Comparison of ENCODE assay signal across 8 cellular contexts in the genomic region with DNA sequence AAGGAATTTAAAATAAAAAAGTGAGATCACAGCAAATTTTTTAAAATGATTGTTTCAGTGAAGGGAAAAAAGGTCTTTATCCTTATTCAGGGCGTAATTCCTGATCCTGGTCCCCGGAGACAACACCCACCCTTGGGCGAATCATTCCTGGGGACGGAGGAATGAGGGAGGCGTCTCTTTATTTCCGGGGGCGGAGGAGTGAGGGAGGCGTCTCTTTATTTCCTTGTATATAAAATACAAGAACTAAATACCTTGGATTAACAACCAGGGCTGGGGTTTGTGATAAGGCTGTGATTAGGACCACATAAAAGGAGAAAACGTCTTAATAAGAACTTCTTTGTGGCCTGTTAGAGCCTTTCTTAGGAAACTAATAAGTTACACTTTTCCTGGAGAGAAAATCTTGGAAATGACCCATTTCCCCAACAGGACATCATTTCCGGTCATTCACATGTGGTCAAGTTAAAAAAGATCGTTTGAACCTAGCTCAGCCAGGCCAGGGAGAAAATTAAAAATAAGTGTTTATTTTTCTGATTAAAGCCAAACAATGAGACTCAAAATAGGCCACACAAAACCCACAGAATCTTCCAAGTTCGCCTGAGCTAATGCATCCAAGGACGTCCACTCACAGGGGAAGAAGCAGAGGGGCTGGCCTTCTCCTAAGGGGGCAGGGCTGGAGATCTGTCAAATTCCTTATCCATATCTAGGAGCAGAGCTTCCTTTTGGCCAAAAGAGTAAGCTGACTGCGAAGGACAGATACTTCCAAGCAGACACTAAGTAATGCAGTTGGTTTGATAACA.
DNase-seq lines count a peak whose midpoint lies in the region; ATAC-seq, FAIRE-seq and TF ChIP-seq lines count a peak whose summit lies in the region.

No MANE protein-coding gene starts in this region.

- CTCF ChIA-PET in H1 (lab: Charles Lee; ENCODE audit: partially characterized antibody), result interaction anchor here (0.6 to 7.2 kb wide), 34 partner anchors 9 to 120 kb away, joined by 3 to 73 read pairs (median 5); partner anchors contain the start of gene NXN

- no peaks in the 10 kb centered on the region for H3K9me3 ChIP-seq in H1 (ENCODE audit: insufficient read depth in 2 of 2, low read depth in 1 of 2, low read length in 1 of 2)
- H3K9me3 ChIP-seq in lung (ENCODE audit: control insufficient read depth in 2 of 2, insufficient read depth in 1 of 2, low read length in 1 of 2), result no peaks in the 10 kb centered on the region
- no peaks in the 10 kb centered on the region for H3K9me3 ChIP-seq in tibial nerve

- H3K4ac ChIP-seq in H1 (replicated peaks; ENCODE audit: insufficient read length, low read depth, low read length), result no peak overlapping the region

- no peak overlapping the region for H2BK20ac ChIP-seq in H1 (ENCODE audit: low read length)

- H2AFZ ChIP-seq in H1 (ENCODE audit: low read length), result no peak overlapping the region

- no peak overlapping the region for H4K5ac ChIP-seq in H1 (ENCODE audit: insufficient read length, low read depth, low read length)

- no peak for TF ChIP-seq EP300 in H1 (IDR thresholded peaks at IDR 0.05; ENCODE audit: borderline replicate concordance in 1 of 2, low read depth in 2 of 2, low read length in 2 of 2)
- peak; percentile 14 to 33 for TF ChIP-seq EP300 in tibial nerve (IDR thresholded peaks at IDR 0.05)

- H3K4me1 ChIP-seq in H1 (replicated peaks in 1 of 4; ENCODE audit: control insufficient read depth in 3 of 4, insufficient read depth in 4 of 4, low read length in 3 of 4) (peaks cover 2 to 38% (median 3%) of the 10 kb centered on the region in 4 experiments), lung (ENCODE audit: control insufficient read depth in 2 of 2, insufficient read depth in 2 of 2, low read length in 2 of 2) (peaks cover 13 to 21% of the 10 kb centered on the region in 2 donors), tibial nerve (peaks cover 0 to 58% (median 24%) of the 10 kb centered on the region in 4 donors)

- peaks cover 0 to 11% of the 10 kb centered on the region in 2 experiments for H4K20me1 ChIP-seq in H1 (replicated peaks in 1 of 2; ENCODE audit: control insufficient read depth in 1 of 2, insufficient read depth in 2 of 2, low read length in 2 of 2)

- H3K18ac ChIP-seq in H1 (ENCODE audit: extremely low read depth, low read length), result no peak overlapping the region

- no peak overlapping the region for H4K8ac ChIP-seq in H1 (ENCODE audit: extremely low read depth, insufficient read depth, low read length)

- H2BK12ac ChIP-seq in H1 (ENCODE audit: low read depth, low read length), result no peak overlapping the region; the same call in 1 of the 2 replicates

- H2BK120ac ChIP-seq in H1 (replicated peaks; ENCODE audit: low read depth, low read length), result no peak overlapping the region

- no peak overlapping the region for H4K91ac ChIP-seq in H1 (replicated peaks; ENCODE audit: insufficient read length, low read length)

- H3K27me3 ChIP-seq in H1 (replicated peaks in 1 of 4; ENCODE audit: control insufficient read depth in 3 of 4, extremely low read depth in 1 of 4, insufficient read depth in 3 of 4, low read length in 3 of 4) (no peaks in the 10 kb centered on the region), lung (ENCODE audit: control insufficient read depth, insufficient read depth) (no peaks in the 10 kb centered on the region), tibial nerve (no peaks in the 10 kb centered on the region)

- H3K4me2 ChIP-seq in H1 (ENCODE audit: insufficient read depth in 1 of 2, low read depth in 2 of 2, low read length in 2 of 2), result no peak overlapping the region

- peaks cover 15% of the 10 kb centered on the region for H3K79me1 ChIP-seq in H1 (ENCODE audit: low read depth, low read length)

- H2BK5ac ChIP-seq in H1 (ENCODE audit: low read depth, low read length), result peak overlapping the region; percentile 30; the same call in 1 of the 2 replicates

- H2BK15ac ChIP-seq in H1 (ENCODE audit: low read length), result no peak overlapping the region

- no peaks in the 10 kb centered on the region; the same call in 1 of the 2 replicates for H3K23me2 ChIP-seq in H1 (ENCODE audit: low read depth, low read length)

- peaks cover 0 to 67% of the 10 kb centered on the region in 2 experiments; a peak in 3 of 4 replicates for H3K79me2 ChIP-seq in H1 (ENCODE audit: control insufficient read depth in 1 of 2, insufficient read depth in 2 of 2, low read length in 2 of 2)

- no peak overlapping the region for H3K4me3 ChIP-seq in H1 (ENCODE audit: extremely low read depth in 1 of 4, insufficient read depth in 2 of 4, low read depth in 3 of 4, low read length in 4 of 4)
- no peak overlapping the region for H3K4me3 ChIP-seq in lung
- H3K4me3 ChIP-seq in tibial nerve, result no peak overlapping the region

- 0 out of 2 replicates have a peak overlapping the region, but pooled peaks have one; percentile 65 for H2AK5ac ChIP-seq in H1 (ENCODE audit: low read depth, low read length)

- ATAC-seq in lung (ENCODE audit: insufficient read depth, low FRiP score) (no peak), GM19467 (IDR thresholded peaks at IDR 0.05; ENCODE audit: unreplicated experiment) (no peak)

- no peak overlapping the region for H3K9ac ChIP-seq in H1 (replicated peaks in 1 of 4; ENCODE audit: extremely low read depth in 1 of 4, low read depth in 3 of 4, low read length in 3 of 4)

- 83% methylated on average over 14 of the region's 14 CpGs; no CpG with 5 or more reads in 1 of the 2 experiments for WGBS in H1 (ENCODE audit: extremely low coverage in 1 of 2, insufficient coverage in 1 of 2, insufficient read length in 1 of 2, insufficient replicate concordance in 2 of 2, low coverage in 1 of 2, low lambda C conversion rate in 2 of 2, missing lambda C conversion rate in 1 of 2), 2 experiments
- 42 to 66% methylated on average over 14 of the region's 14 CpGs for WGBS in lung, 2 donors
- 23 to 25% methylated on average over 14 of the region's 14 CpGs for WGBS in tibial nerve, 2 donors

- no peak for TF ChIP-seq RAD21 in H1 (IDR thresholded peaks at IDR 0.05 in 1 of 2, conservative IDR thresholded peaks at IDR 0.05 in 1 of 2; ENCODE audit: low read depth in 2 of 2, low read length in 2 of 2)

- no peak overlapping the region for H3K27ac ChIP-seq in H1 (ENCODE audit: low read depth, low read length)
- H3K27ac ChIP-seq in lung (ENCODE audit: low read depth in 1 of 2, low read length in 1 of 2), result peak overlapping the region; percentile 80 to 82
- H3K27ac ChIP-seq in tibial nerve, result peak overlapping the region; percentile 38 to 89 (median 70)

- no peak for TF ChIP-seq POLR2A in H1 (IDR thresholded peaks at IDR 0.05; ENCODE audit: control extremely low read depth in 1 of 2, low read depth in 2 of 2, low read length in 2 of 2)
- TF ChIP-seq POLR2A in tibial nerve (IDR thresholded peaks at IDR 0.05), result no peak

- no peak overlapping the region for H3K14ac ChIP-seq in H1 (ENCODE audit: insufficient read length)

- DNase-seq in NCI-H226 (peak; percentile 68), H1 (ENCODE audit: low read depth in 1 of 2, low spot score in 2 of 2) (no peak), lung (ENCODE audit: low spot score) (no peak), tibial nerve (ENCODE audit: low spot score in 2 of 2) (no peak), kidney tubule cell (ENCODE audit: low spot score) (no peak), NCI-H146 treated with DMSO at 0.1 percent for 48 hours (lab: John Stamatoyannopoulos, UW; ENCODE audit: unreplicated experiment) (no peak), cerebellar nuclear complex (lab: John Stamatoyannopoulos, UW) (no peak)

- H3K23ac ChIP-seq in H1 (ENCODE audit: insufficient read length), result no peak overlapping the region

- H3K36me3 ChIP-seq in H1 (ENCODE audit: control insufficient read depth in 2 of 4, insufficient read depth in 4 of 4, low read length in 3 of 4) (no peaks in the 10 kb centered on the region), lung (ENCODE audit: control insufficient read depth in 2 of 2, insufficient read depth in 2 of 2, low read length in 2 of 2) (no peaks in the 10 kb centered on the region), tibial nerve (no peaks in the 10 kb centered on the region)

- FAIRE-seq in H1 (lab: Jason Lieb, UNC), result no peak

- POLR2A ChIA-PET in H1 (lab: Charles Lee; ENCODE audit: partially characterized antibody), result interaction anchor here (0.9 to 2.6 kb wide), 10 partner anchors 23 to 127 kb away, joined by 3 to 9 read pairs (median 3); partner anchors contain the start of genes GLOD4, MRM3 and NXN

- H3K56ac ChIP-seq in H1 (replicated peaks; ENCODE audit: insufficient read length, low read depth, low read length), result no peak overlapping the region

- TF ChIP-seq CTCF in H1 (IDR thresholded peaks at IDR 0.05; ENCODE audit: control extremely low read depth in 1 of 3, insufficient read depth in 1 of 3, low read depth in 1 of 3, low read length in 3 of 3), result no peak
- TF ChIP-seq CTCF in lung (IDR thresholded peaks at IDR 0.05; ENCODE audit: control extremely low read depth, extremely low read depth), result no peak
- TF ChIP-seq CTCF in tibial nerve (IDR thresholded peaks at IDR 0.05), result no peak

TF ChIP-seq in H1, 55 proteins besides CTCF, POLR2A, EP300 and RAD21:
- no peak for TF ChIP-seq RFX5 (IDR thresholded peaks at IDR 0.05; ENCODE audit: borderline replicate concordance, low read depth, low read length)
- no peak for TF ChIP-seq TAF1 (IDR thresholded peaks at IDR 0.05; ENCODE audit: low read depth, low read length)
- TF ChIP-seq EGR1 (IDR thresholded peaks at IDR 0.05; ENCODE audit: borderline replicate concordance, low read depth, low read length), result 0 out of 2 replicates have a peak, but pooled peaks have one; percentile 2
